21 cellular contexts compared by ENCODE assay signal in the genomic region with DNA sequence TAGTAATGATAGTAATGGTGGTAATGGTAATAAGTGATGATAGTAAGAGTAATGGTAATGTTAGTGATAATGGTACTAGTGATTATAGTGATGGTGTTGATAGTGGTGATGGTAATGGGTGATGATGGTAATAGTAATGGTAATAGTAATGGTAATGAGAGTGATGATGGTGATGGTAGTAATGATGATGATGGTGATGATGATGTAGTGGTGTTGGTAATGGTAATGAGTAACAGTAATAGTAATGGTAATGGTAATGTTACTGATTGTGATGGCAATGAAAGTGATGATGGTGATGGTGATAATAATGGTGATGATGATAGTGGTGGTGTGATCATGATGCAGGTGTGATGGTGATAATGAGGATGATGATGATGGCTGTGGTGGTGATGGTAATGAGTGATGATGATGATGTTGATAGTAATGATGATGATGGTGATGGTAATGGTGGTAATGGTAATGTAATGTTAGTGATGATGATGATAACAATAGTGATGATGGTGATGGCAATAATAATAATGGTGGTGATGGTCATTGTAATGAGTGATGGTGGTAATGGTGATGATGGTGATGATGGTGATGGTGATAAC.
"Had no signal": no experiment of that assay in that cellular context is flagged by ENCODE, and none has a peak within 500 bp of the region (broad histone marks: within the 10 kb centered on the region; RNA-seq: fewer than 3 reads in every experiment).

No MANE protein-coding gene starts in this region.

- DNase-seq: Karpas-422, KG1, MG63, NCI-H1092, NCI-H1105 treated with DMSO at 0.1 percent for 48 hours, NCI-H1417 treated with DMSO at 0.1 percent for 48 hours, NCI-H146, NCI-H1694 treated with DMSO at 0.1 percent for 48 hours, NCI-H1930, NCI-H2081, NCI-H2107, NCI-H2227 treated with DMSO at 0.1 percent for 48 hours, NCI-H524, NCI-H69, NCI-H774, PC-3, SHP77 treated with DMSO at 0.1 percent for 48 hours, SJCRH30 had no signal

- H3K4me3 ChIP-seq: MG63, SJCRH30 had no signal

- H3K9me3 ChIP-seq: MG63, SJCRH30 had no signal

- ATAC-seq: Panc1, PC-3, Right ventricle myocardium inferior, SK-N-SH treated with all-trans-retinoic acid at 6 μM for 48 hours had no signal

- H3K4me1 ChIP-seq: SJCRH30 had no signal

- H3K27me3 ChIP-seq: MG63, SJCRH30 had no signal

- H3K27ac ChIP-seq: SJCRH30 had no signal

- H3K36me3 ChIP-seq: MG63, SJCRH30 had no signal
